In the genomic region with DNA sequence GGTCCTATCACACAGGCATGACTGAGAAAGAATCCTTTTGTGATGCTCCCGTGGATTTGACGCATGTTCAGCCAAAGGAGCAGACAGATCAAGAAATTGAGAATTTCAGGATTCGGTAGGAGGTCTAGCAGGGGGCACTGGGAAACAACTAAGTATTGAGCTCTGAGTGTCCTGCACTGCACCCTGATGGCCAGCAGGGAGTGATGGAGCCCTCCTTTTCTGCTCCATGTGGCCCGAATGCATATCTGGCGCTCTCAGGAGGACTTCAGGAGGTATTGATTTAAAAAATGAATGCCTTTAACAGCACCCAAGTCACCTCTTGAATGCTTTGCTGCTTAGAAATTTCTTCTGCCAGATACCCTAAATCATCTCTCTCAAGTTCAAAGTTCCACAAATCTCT, we compare ENCODE assay signal across 12 cellular contexts. TPM values are rescaled to one million over a fixed set of nuclear protein-coding genes. Genes with fewer than 3 reads are reported as not detected.
DNase-seq lines count a peak whose midpoint lies in the region; ATAC-seq and TF ChIP-seq lines count a peak whose summit lies in the region.
"Had no signal": no experiment of that assay in that cellular context is flagged by ENCODE, and none has a peak within 500 bp of the region (broad histone marks: within the 10 kb centered on the region; RNA-seq: fewer than 3 reads in every experiment).

No MANE protein-coding gene starts in this region.

- H3K4me2 ChIP-seq in HCT116 (ENCODE audit: low read length) = no peak overlapping the region
- H3K4me2 ChIP-seq in PC-9 = no peak overlapping the region

- H3K4me1 ChIP-seq in HCT116 (ENCODE audit: control insufficient read depth in 1 of 2, insufficient read depth in 2 of 2, low read length in 2 of 2) = no peaks in the 10 kb centered on the region
- no peaks in the 10 kb centered on the region for H3K4me1 ChIP-seq in PC-9 (replicated peaks; ENCODE audit: insufficient read depth)

- TF ChIP-seq RAD21 in HCT116 (IDR thresholded peaks at IDR 0.05; ENCODE audit: low read depth) = peak; percentile 17; the same call in 1 of the 2 replicates

- no peaks in the 10 kb centered on the region for H3F3A ChIP-seq in PC-9 (ENCODE audit: insufficient read depth, low read depth)

- no peak overlapping the region for H2AFZ ChIP-seq in HCT116 (ENCODE audit: low read depth, low read length, poor library complexity, severe bottlenecking)
- no peak overlapping the region for H2AFZ ChIP-seq in PC-9

- RAD21 ChIA-PET in HCT116 (lab: Charles Lee; ENCODE audit: low non-redundant PET in 1 of 2, low total read pairs in 2 of 2, uncharacterized antibody in 2 of 2, unreplicated experiment in 2 of 2) = interaction anchor here in 1 of 2 experiments (0.8 kb wide), 1 partner anchor 12 kb away, joined by 4 read pairs; no protein-coding TSS in a partner anchor

- TF ChIP-seq POLR2A in HCT116 (IDR thresholded peaks at IDR 0.05; ENCODE audit: borderline replicate concordance, extremely low read depth, insufficient read depth, insufficient read length) = no peak

- H3K27me3 ChIP-seq in GM06990 (replicated peaks; ENCODE audit: control insufficient read depth, insufficient read depth, low read length) (no peaks in the 10 kb centered on the region), HCT116 (ENCODE audit: insufficient read depth, low read length) (no peaks in the 10 kb centered on the region), PC-9 (ENCODE audit: insufficient read depth, low read depth) (0 out of 2 replicates have a peak, but pooled peaks cover 6% of the 10 kb centered on the region)

- H4K20me1 ChIP-seq in HCT116 (ENCODE audit: insufficient read depth) = no peaks in the 10 kb centered on the region
- no peaks in the 10 kb centered on the region for H4K20me1 ChIP-seq in PC-9 (ENCODE audit: insufficient read depth)

- intact Hi-C loops in HCT116 (cut with micrococcal nuclease) = no loop called here
- intact Hi-C loops in PC-9 (cut with micrococcal nuclease; ENCODE audit: unreplicated experiment) = no loop called here

- H3K4me3 ChIP-seq in GM06990 (replicated peaks; ENCODE audit: low read depth, low read length) (no peak overlapping the region), HCT116 (replicated peaks in 1 of 2; ENCODE audit: low read depth in 1 of 2, low read length in 2 of 2) (no peak overlapping the region), PC-9 (no peak overlapping the region)

- H3K9me3 ChIP-seq in HCT116 (ENCODE audit: control insufficient read depth in 1 of 2, insufficient read depth in 1 of 2, low read depth in 1 of 2, low read length in 2 of 2) = no peaks in the 10 kb centered on the region
- no peaks in the 10 kb centered on the region for H3K9me3 ChIP-seq in PC-9 (ENCODE audit: insufficient read depth, low read depth)

- H3K36me3 ChIP-seq in GM06990 (ENCODE audit: control insufficient read depth, insufficient read depth, low read length) (no peaks in the 10 kb centered on the region), HCT116 (ENCODE audit: control insufficient read depth in 1 of 2, insufficient read depth in 2 of 2, low read length in 2 of 2) (no peaks in the 10 kb centered on the region), PC-9 (ENCODE audit: low read depth) (no peaks in the 10 kb centered on the region)

- H3K9me2 ChIP-seq in HCT116 (ENCODE audit: insufficient read depth) (no peaks in the 10 kb centered on the region), PC-9 (ENCODE audit: insufficient read depth) (no peaks in the 10 kb centered on the region)

- H3K27ac ChIP-seq in HCT116 (ENCODE audit: low read depth, low read length) (no peak overlapping the region), PC-9 (no peak overlapping the region)

- peak; percentile 85 for ATAC-seq in HCT116

- DNase-seq in GM06990 (ENCODE audit: extremely low read depth, insufficient read length) (no peak), HCT116 (ENCODE audit: low read depth, low spot score) (peak; percentile 7), PC-9 (no peak), iPS-NIHi7 (ENCODE audit: extremely low spot score) (peak; percentile 74), SIG-M5 (lab: John Stamatoyannopoulos, UW) (no peak), dermis blood vessel endothelial cell (no peak), DMS153 (lab: John Stamatoyannopoulos, UW) (no peak), NCI-H2081 treated with DMSO at 0.1 percent for 48 hours (lab: John Stamatoyannopoulos, UW) (no peak)
- DNase-seq: activated T-cell treated with anti-CD3 and anti-CD28 coated beads, Interleukin-2, amount 50 U/mL, for 24 hours; hypothalamus; midbrain; NCI-H2171 had no signal

- H3K79me2 ChIP-seq in HCT116 (ENCODE audit: insufficient read depth, low read length) (no peaks in the 10 kb centered on the region), PC-9 (ENCODE audit: low read depth) (no peaks in the 10 kb centered on the region)

- TF ChIP-seq CTCF in GM06990 (IDR thresholded peaks at IDR 0.05; ENCODE audit: insufficient read depth, low read length, poor library complexity, severe bottlenecking) (peak; percentile 40), HCT116 (IDR thresholded peaks at IDR 0.05 in 2 of 3, conservative IDR thresholded peaks at IDR 0.05 in 1 of 3; ENCODE audit: borderline replicate concordance in 1 of 3, insufficient read depth in 1 of 3, low read depth in 2 of 3, low read length in 2 of 3) (peak; percentile 46 to 59 (median 54)), PC-9 (conservative IDR thresholded peaks at IDR 0.05) (0 out of 2 replicates have a peak, but pooled peaks have one; percentile 35)

- no TSS peak for BruUV-seq in HCT116 (replicated peaks; lab: Mats Ljungman, UMichigan)
- no TSS peak for BruUV-seq in PC-9 (replicated peaks; lab: Mats Ljungman, UMichigan)

- POLR2A ChIA-PET in HCT116 (lab: Charles Lee) = no interaction called here
- POLR2A ChIA-PET in PC-9 (lab: Charles Lee; ENCODE audit: unreplicated experiment) = no interaction called here

- H3K9ac ChIP-seq in HCT116 (ENCODE audit: low read length) = no peak overlapping the region

- CTCF ChIA-PET in HCT116 (lab: Charles Lee) = interaction anchor here (1.0 to 1.7 kb wide), 4 partner anchors 13 to 261 kb away, joined by 4 to 8 read pairs (median 6); a partner anchor contains a TSS
- CTCF ChIA-PET in PC-9 (lab: Charles Lee) = no interaction called here

TF ChIP-seq in HCT116, 20 proteins besides CTCF, POLR2A, EP300 and RAD21 (continues in another document):
- TF ChIP-seq, protein P1, sequence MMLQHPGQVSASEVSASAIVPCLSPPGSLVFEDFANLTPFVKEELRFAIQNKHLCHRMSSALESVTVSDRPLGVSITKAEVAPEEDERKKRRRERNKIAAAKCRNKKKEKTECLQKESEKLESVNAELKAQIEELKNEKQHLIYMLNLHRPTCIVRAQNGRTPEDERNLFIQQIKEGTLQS (IDR thresholded peaks at IDR 0.05) = no peak
- TF ChIP-seq, protein P2, sequence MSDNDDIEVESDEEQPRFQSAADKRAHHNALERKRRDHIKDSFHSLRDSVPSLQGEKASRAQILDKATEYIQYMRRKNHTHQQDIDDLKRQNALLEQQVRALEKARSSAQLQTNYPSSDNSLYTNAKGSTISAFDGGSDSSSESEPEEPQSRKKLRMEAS (IDR thresholded peaks at IDR 0.05) = no peak
- TF ChIP-seq POLR2AphosphoS5 (IDR thresholded peaks at IDR 0.05; ENCODE audit: low read depth, low read length) (no peak), ZFX (IDR thresholded peaks at IDR 0.05) (no peak), ZNF274 (IDR thresholded peaks at IDR 0.05; ENCODE audit: low read depth, low read length) (no peak), JUND (IDR thresholded peaks at IDR 0.05) (no peak), CEBPB (IDR thresholded peaks at IDR 0.05; ENCODE audit: low read depth) (no peak), YY1 (IDR thresholded peaks at IDR 0.05; ENCODE audit: extremely low read depth, insufficient replicate concordance, low read depth, low read length) (no peak), EZH2 (IDR thresholded peaks at IDR 0.05) (no peak), TCF7L2 (IDR thresholded peaks at IDR 0.05; ENCODE audit: borderline replicate concordance, extremely low read depth, insufficient read depth, insufficient read length) (no peak), SIN3A (IDR thresholded peaks at IDR 0.05; ENCODE audit: low read depth) (no peak), EGR1 (IDR thresholded peaks at IDR 0.05; ENCODE audit: low read depth) (no peak), EZH2phosphoT487 (IDR thresholded peaks at IDR 0.05; ENCODE audit: borderline replicate concordance) (no peak), ELF1 (IDR thresholded peaks at IDR 0.05; ENCODE audit: borderline replicate concordance, low read depth) (no peak), SRF (IDR thresholded peaks at IDR 0.05; ENCODE audit: low read depth) (no peak), CBX3 (IDR thresholded peaks at IDR 0.05; ENCODE audit: low read depth) (no peak)
- TF ChIP-seq, protein P3, sequence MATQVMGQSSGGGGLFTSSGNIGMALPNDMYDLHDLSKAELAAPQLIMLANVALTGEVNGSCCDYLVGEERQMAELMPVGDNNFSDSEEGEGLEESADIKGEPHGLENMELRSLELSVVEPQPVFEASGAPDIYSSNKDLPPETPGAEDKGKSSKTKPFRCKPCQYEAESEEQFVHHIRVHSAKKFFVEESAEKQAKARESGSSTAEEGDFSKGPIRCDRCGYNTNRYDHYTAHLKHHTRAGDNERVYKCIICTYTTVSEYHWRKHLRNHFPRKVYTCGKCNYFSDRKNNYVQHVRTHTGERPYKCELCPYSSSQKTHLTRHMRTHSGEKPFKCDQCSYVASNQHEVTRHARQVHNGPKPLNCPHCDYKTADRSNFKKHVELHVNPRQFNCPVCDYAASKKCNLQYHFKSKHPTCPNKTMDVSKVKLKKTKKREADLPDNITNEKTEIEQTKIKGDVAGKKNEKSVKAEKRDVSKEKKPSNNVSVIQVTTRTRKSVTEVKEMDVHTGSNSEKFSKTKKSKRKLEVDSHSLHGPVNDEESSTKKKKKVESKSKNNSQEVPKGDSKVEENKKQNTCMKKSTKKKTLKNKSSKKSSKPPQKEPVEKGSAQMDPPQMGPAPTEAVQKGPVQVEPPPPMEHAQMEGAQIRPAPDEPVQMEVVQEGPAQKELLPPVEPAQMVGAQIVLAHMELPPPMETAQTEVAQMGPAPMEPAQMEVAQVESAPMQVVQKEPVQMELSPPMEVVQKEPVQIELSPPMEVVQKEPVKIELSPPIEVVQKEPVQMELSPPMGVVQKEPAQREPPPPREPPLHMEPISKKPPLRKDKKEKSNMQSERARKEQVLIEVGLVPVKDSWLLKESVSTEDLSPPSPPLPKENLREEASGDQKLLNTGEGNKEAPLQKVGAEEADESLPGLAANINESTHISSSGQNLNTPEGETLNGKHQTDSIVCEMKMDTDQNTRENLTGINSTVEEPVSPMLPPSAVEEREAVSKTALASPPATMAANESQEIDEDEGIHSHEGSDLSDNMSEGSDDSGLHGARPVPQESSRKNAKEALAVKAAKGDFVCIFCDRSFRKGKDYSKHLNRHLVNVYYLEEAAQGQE (IDR thresholded peaks at IDR 0.05; ENCODE audit: low read depth) = no peak

RNA-seq across cellular contexts. Expression of a gene that starts 58.0 kb away (rescaled TPM):
- total RNA-seq in HCT116 (2021; ENCODE audit: unreplicated experiment) = 6.5 TPM
- 3.3 and 3.5 TPM in 2 replicates for polyA plus RNA-seq in HCT116 (2012)
- 23.8 and 25.8 TPM in 2 replicates for total RNA-seq in PC-9 (2021)
- 2.6 and 5.4 TPM in 2 replicates for total RNA-seq in dermis blood vessel endothelial cell

Comparison
In these comparisons a context has a peak if more than half of its experiments do, and no peak if none do; other contexts are left out.
1. DNase-seq: peak in HCT116 (single experiment) and iPS-NIHi7 (single experiment); none in GM06990 (single experiment), PC-9 (0 of 2), SIG-M5 (single experiment), dermis blood vessel endothelial cell (single experiment), DMS153 (single experiment) and NCI-H2081 treated with DMSO at 0.1 percent for 48 hours (single experiment).
2. Peak in every context shown above with its lines, with median percentiles within 50 percentile points of each other: CTCF ChIP-seq.